Comparison of ENCODE assay signal across 20 cellular contexts in the genomic region with DNA sequence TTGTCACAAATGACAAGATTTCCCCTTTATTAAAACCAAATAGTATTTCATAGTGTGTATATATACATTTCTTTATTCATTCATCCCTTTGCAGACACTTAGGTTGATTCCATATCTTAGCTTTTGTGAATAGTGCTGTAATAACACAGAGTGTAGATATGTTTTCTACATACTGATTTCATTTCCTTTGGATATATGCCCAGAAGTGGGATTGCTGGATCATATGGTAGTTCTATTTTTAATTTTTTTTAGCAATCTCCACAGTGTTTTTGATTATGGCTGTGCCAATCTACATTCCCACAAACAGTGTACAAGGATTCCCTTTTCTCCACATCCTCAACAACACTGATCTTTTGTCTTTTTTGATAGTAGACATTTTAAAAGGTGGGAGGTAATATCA. TPM values are rescaled to one million over a fixed set of nuclear protein-coding genes. Genes with fewer than 3 reads are reported as not detected.
DNase-seq lines count a peak whose midpoint lies in the region; ATAC-seq and TF ChIP-seq lines count a peak whose summit lies in the region.
"Had no signal": no experiment of that assay in that cellular context is flagged by ENCODE, and none has a peak within 500 bp of the region (broad histone marks: within the 10 kb centered on the region; RNA-seq: fewer than 3 reads in every experiment).

No MANE protein-coding gene starts in this region.

- intact Hi-C loops in gastrocnemius medialis (cut with DNase I; ENCODE audit: low total_unique reads) (no loop called here), prostate gland (cut with DNase I) (no loop called here), left lung (cut with DNase I) (no loop called here)

- ATAC-seq in gastrocnemius medialis: peak; percentile 51 to 62
- ATAC-seq in HG03457 (IDR thresholded peaks at IDR 0.05; ENCODE audit: unreplicated experiment): no peak
- ATAC-seq in GM18870 (IDR thresholded peaks at IDR 0.05; ENCODE audit: unreplicated experiment): no peak
- no peak for ATAC-seq in left lung
- ATAC-seq: GM23338, Panc1, Right ventricle myocardium inferior had no signal

- H3K27ac Mint-ChIP-seq in brain: peak overlapping the region in 3 of 5 experiments; percentile 2 to 87 (median 49)
- H3K27ac Mint-ChIP-seq: B cell; CD4-positive, alpha-beta T cell; GM23338 had no signal

- DNase-seq in NCI-H226 (peak; percentile 31), fibroblast of pulmonary artery (ENCODE audit: low read depth) (peak; percentile 55), gastrocnemius medialis (no peak), prostate gland (ENCODE audit: low spot score) (no peak), left lung (no peak)
- DNase-seq: ACHN; Calu3; CD4-positive, alpha-beta T cell; DMS79; KBM-7; NCI-H146; NCI-H82 had no signal

- H3K27ac ChIP-seq in gastrocnemius medialis (no peak overlapping the region), prostate gland (no peak overlapping the region), left lung (no peak overlapping the region)
- H3K27ac ChIP-seq: HL-60 had no signal

- peaks cover 52% of the 10 kb centered on the region for H3K4me1 Mint-ChIP-seq in brain
- H3K4me1 Mint-ChIP-seq: B cell had no signal

- TF ChIP-seq CTCF in brain (conservative IDR thresholded peaks at IDR 0.05) (no peak), fibroblast of pulmonary artery (IDR thresholded peaks at IDR 0.05; ENCODE audit: low read length, missing control alignments) (no peak), gastrocnemius medialis (IDR thresholded peaks at IDR 0.05 in 4 of 5, conservative IDR thresholded peaks at IDR 0.05 in 1 of 5) (no peak), prostate gland (IDR thresholded peaks at IDR 0.05) (no peak), left lung (IDR thresholded peaks at IDR 0.05) (no peak)

- H3K27me3 ChIP-seq in gastrocnemius medialis (no peaks in the 10 kb centered on the region), prostate gland (replicated peaks; ENCODE audit: insufficient read depth) (no peaks in the 10 kb centered on the region), left lung (no peaks in the 10 kb centered on the region)

- no peak for TF ChIP-seq POLR2A in gastrocnemius medialis (IDR thresholded peaks at IDR 0.05)
- TF ChIP-seq POLR2A in prostate gland (IDR thresholded peaks at IDR 0.05): no peak

- H3K36me3 ChIP-seq in gastrocnemius medialis (no peaks in the 10 kb centered on the region), prostate gland (no peaks in the 10 kb centered on the region), left lung (no peaks in the 10 kb centered on the region)

- H3K27me3 Mint-ChIP-seq in brain: no peaks in the 10 kb centered on the region

- H3K4me3 Mint-ChIP-seq in brain: peak overlapping the region in 1 of 5 experiments; percentile 8
- H3K4me3 Mint-ChIP-seq: B cell; CD4-positive, alpha-beta T cell; GM23338 had no signal

- H3K9me3 ChIP-seq in gastrocnemius medialis: no peaks in the 10 kb centered on the region
- H3K9me3 ChIP-seq in prostate gland: no peaks in the 10 kb centered on the region
- no peaks in the 10 kb centered on the region for H3K9me3 ChIP-seq in left lung

- H3K4me1 ChIP-seq in gastrocnemius medialis: peaks cover 13 to 37% of the 10 kb centered on the region in 2 donors
- no peaks in the 10 kb centered on the region for H3K4me1 ChIP-seq in prostate gland (replicated peaks)
- no peaks in the 10 kb centered on the region for H3K4me1 ChIP-seq in left lung

- H3K36me3 Mint-ChIP-seq in brain: no peaks in the 10 kb centered on the region

- peaks cover 0 to 10% (median 0%) of the 10 kb centered on the region in 5 experiments for H3K9me3 Mint-ChIP-seq in brain
- H3K9me3 Mint-ChIP-seq: CD4-positive, alpha-beta T cell; GM23338 had no signal

- in situ Hi-C loops in gastrocnemius medialis (cut with MboI; ENCODE audit: low sequenced_read_pairs in 4 of 4): no loop called here

- H3K4me3 ChIP-seq in fibroblast of pulmonary artery (replicated peaks; ENCODE audit: low read depth, low read length): no peak overlapping the region
- H3K4me3 ChIP-seq in gastrocnemius medialis: no peak overlapping the region
- H3K4me3 ChIP-seq in prostate gland: no peak overlapping the region
- H3K4me3 ChIP-seq in left lung: no peak overlapping the region
- H3K4me3 ChIP-seq: GM23338 had no signal

RNA-seq across cellular contexts. Expression of a gene that starts 46.4 kb away (rescaled TPM):
- 16.1 TPM for polyA plus RNA-seq in brain (ENCODE audit: insufficient read depth, low read depth, low replicate concordance)
- total RNA-seq in gastrocnemius medialis: 10 to 100 TPM; 11.4 to 22.2 (median 16.3) TPM
- 10 to 100 TPM; 20.9 to 22.4 TPM for total RNA-seq in prostate gland
- 10 to 100 TPM; 16.8 to 19.8 TPM for total RNA-seq in left lung

Comparison
In these comparisons a context has a peak if more than half of its experiments do, and no peak if none do; other contexts are left out.
1. DNase-seq: peak in NCI-H226 (single experiment) and fibroblast of pulmonary artery (single experiment); none in gastrocnemius medialis (0 of 2), prostate gland (single experiment) and left lung (0 of 2).
2. ATAC-seq: peak in gastrocnemius medialis (2 of 2); none in HG03457 (single experiment), GM18870 (single experiment) and left lung (single experiment).